8 cellular contexts compared by ENCODE assay signal in genomic region chr7:123533929-123534382, GRCh38. TPM values are rescaled to one million over a fixed set of nuclear protein-coding genes. Genes with fewer than 3 reads are reported as not detected.
DNase-seq lines count a peak whose midpoint lies in the region; ATAC-seq and TF ChIP-seq lines count a peak whose summit lies in the region.

No MANE protein-coding gene starts in this region.

- 6 to 7% (median 7%) methylated on average over 9 of the region's 9 CpGs for WGBS in psoas muscle, 3 donors

- H3K36me3 ChIP-seq in SJSA1, result 0 out of 2 replicates have a peak, but pooled peaks cover 3% of the 10 kb centered on the region
- H3K36me3 ChIP-seq in psoas muscle (ENCODE audit: insufficient read depth in 1 of 2, low read depth in 1 of 2), result no peaks in the 10 kb centered on the region

- intact Hi-C loops in psoas muscle (cut with DNase I), result no loop called here

- ATAC-seq in HG02870 (IDR thresholded peaks at IDR 0.05; ENCODE audit: unreplicated experiment), result peak; percentile 5
- ATAC-seq in psoas muscle, result no peak

- H3K4me1 ChIP-seq in SJSA1 (replicated peaks) (peaks cover 11% of the 10 kb centered on the region), psoas muscle (peaks cover 13% of the 10 kb centered on the region)

- DNase-seq in activated gamma-delta T cell treated with Interleukin-2 at 50 U/mL for 16 hours, result peak; percentile 13
- no peak for DNase-seq in activated gamma-delta T cell (lab: John Stamatoyannopoulos, UW)
- DNase-seq in SJSA1 (ENCODE audit: low read depth in 1 of 2, low spot score in 2 of 2), result no peak
- peak; percentile 43 to 60 for DNase-seq in erythroblast (lab: John Stamatoyannopoulos, UW)
- no peak for DNase-seq in psoas muscle
- no peak for DNase-seq in D341Med (ENCODE audit: low spot score)
- DNase-seq in DMS 273 treated with DMSO at 0.1 percent for 48 hours (lab: John Stamatoyannopoulos, UW), result no peak

- H3K27ac ChIP-seq in SJSA1, result peak overlapping the region; percentile 10; the same call in 1 of the 2 replicates
- H3K27ac ChIP-seq in psoas muscle, result peak overlapping the region; percentile 36

- TF ChIP-seq POLR2A in erythroblast (IDR thresholded peaks at IDR 0.05; ENCODE audit: low read length), result no peak

- H3K27me3 ChIP-seq in SJSA1 (replicated peaks) (no peaks in the 10 kb centered on the region), psoas muscle (ENCODE audit: insufficient read depth in 3 of 3, low read length in 2 of 3) (no peaks in the 10 kb centered on the region)

- H3K9me3 ChIP-seq in SJSA1 (replicated peaks) (no peaks in the 10 kb centered on the region), psoas muscle (no peaks in the 10 kb centered on the region)

- no peak for TF ChIP-seq CTCF in psoas muscle (IDR thresholded peaks at IDR 0.05)

- peak overlapping the region; percentile 47 for H3K4me3 ChIP-seq in SJSA1
- H3K4me3 ChIP-seq in psoas muscle, result peak overlapping the region; percentile 63

RNA-seq across cellular contexts. Expression of gene IQUB, which starts 0.4 kb away (rescaled TPM):
- total RNA-seq in SJSA1 (2014; rRNA removed; shearing (Covaris generic)), result 0.08 TPM in 1 of 2 replicates, not detected in the other
- total RNA-seq in psoas muscle, result 1 to 10 TPM in 1 of 4 donors, under 1 TPM in 3; 0.32 to 3.5 (median 0.49) TPM
- polyA plus RNA-seq in psoas muscle, result under 1 TPM; 0.14 to 0.60 (median 0.28) TPM

RNA-seq across cellular contexts. Expression of gene NDUFA5, which starts 23.7 kb away (rescaled TPM):
- 57.9 and 75.6 TPM in 2 replicates for total RNA-seq in SJSA1 (2014; rRNA removed; shearing (Covaris generic))
- 100 to 1,000 TPM; 139 to 211 (median 173) TPM for total RNA-seq in psoas muscle
- polyA plus RNA-seq in psoas muscle, result 100 to 1,000 TPM in 2 of 3 donors, 10 to 100 TPM in 1; 99.2 to 234 (median 192) TPM

Comparison
In these comparisons a context has a peak if more than half of its experiments do, and no peak if none do; other contexts are left out.
1. DNase-seq: peak in activated gamma-delta T cell treated with Interleukin-2 at 50 U/mL for 16 hours (single experiment) and erythroblast (2 of 2); none in activated gamma-delta T cell (single experiment), SJSA1 (0 of 2), psoas muscle (0 of 2), D341Med (single experiment) and DMS 273 treated with DMSO at 0.1 percent for 48 hours (single experiment).